Comparison of ENCODE assay signal across 9 cellular contexts in the genomic region with DNA sequence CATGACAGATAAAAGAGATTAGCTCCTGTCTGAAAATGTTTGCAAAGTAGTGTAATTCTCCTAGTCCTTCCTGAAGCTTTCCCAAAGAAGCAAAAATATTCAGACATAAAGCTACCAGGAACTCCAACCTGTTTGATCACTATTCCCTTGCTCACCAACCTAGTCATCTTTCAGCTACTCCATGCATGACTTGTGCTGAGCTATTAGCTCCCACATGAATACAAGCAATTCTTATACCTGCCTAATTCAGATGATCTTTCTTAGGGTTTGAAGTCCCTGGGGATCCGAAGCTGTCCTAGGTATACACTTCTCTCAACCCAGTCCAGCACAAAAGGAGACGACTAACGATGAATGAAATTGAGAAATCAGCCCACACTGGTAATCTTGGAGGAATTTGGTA. TPM values are rescaled to one million over a fixed set of nuclear protein-coding genes. Genes with fewer than 3 reads are reported as not detected.
A peak's percentile ranks its signal among the peaks of the same experiment; 100 is the strongest.
DNase-seq lines count a peak whose midpoint lies in the region; ATAC-seq and TF ChIP-seq lines count a peak whose summit lies in the region.
"Had no signal": no experiment of that assay in that cellular context is flagged by ENCODE, and none has a peak within 500 bp of the region (broad histone marks: within the 10 kb centered on the region; RNA-seq: fewer than 3 reads in every experiment).

No MANE protein-coding gene starts in this region.

- CTCF ChIA-PET in HCT116 (lab: Charles Lee), result interaction anchor here (1.5 to 2.6 kb wide), 4 partner anchors 26 to 122 kb away, joined by 3 to 20 read pairs (median 6); no protein-coding TSS in a partner anchor

- peak overlapping the region; percentile 97 for H3K27ac Mint-ChIP-seq in activated naive CD8-positive, alpha-beta T cell
- H3K27ac Mint-ChIP-seq in stimulated activated naive B cell treated with anti-CD40 and anti-IgM and Interleukin-4, amounts not matched to agents 10 μg/mL and 1 μg/mL and 100 μg/mL, for 72 hours, result peak overlapping the region; percentile 99

- no peaks in the 10 kb centered on the region for H3K36me3 Mint-ChIP-seq in activated naive CD8-positive, alpha-beta T cell
- peaks cover 5% of the 10 kb centered on the region in 2 donors for H3K36me3 Mint-ChIP-seq in stimulated activated naive B cell treated with anti-CD40 and anti-IgM and Interleukin-4, amounts not matched to agents 10 μg/mL and 1 μg/mL and 100 μg/mL, for 72 hours

- 0 out of 2 replicates have a peak, but pooled peaks have one; percentile 2 for ATAC-seq in HCT116
- ATAC-seq in stimulated activated naive B cell treated with anti-CD40 and anti-IgM and Interleukin-4, amounts not matched to agents 10 μg/mL and 1 μg/mL and 100 μg/mL, for 72 hours (replicated peaks), result no peak

- peak overlapping the region; percentile 81 to 94 for H3K4me3 ChIP-seq in HCT116 (replicated peaks in 1 of 2; ENCODE audit: low read depth in 1 of 2, low read length in 2 of 2)

- no peaks in the 10 kb centered on the region for H3K9me3 Mint-ChIP-seq in activated naive CD8-positive, alpha-beta T cell (ENCODE audit: low read depth)
- H3K9me3 Mint-ChIP-seq in stimulated activated naive B cell treated with anti-CD40 and anti-IgM and Interleukin-4, amounts not matched to agents 10 μg/mL and 1 μg/mL and 100 μg/mL, for 72 hours, result no peaks in the 10 kb centered on the region

- no peak for TF ChIP-seq RAD21 in HCT116 (IDR thresholded peaks at IDR 0.05; ENCODE audit: low read depth)

- H3K79me2 ChIP-seq in HCT116 (ENCODE audit: insufficient read depth, low read length), result peaks cover 21% of the 10 kb centered on the region

- no peaks in the 10 kb centered on the region for H3K27me3 Mint-ChIP-seq in activated naive CD8-positive, alpha-beta T cell
- H3K27me3 Mint-ChIP-seq in stimulated activated naive B cell treated with anti-CD40 and anti-IgM and Interleukin-4, amounts not matched to agents 10 μg/mL and 1 μg/mL and 100 μg/mL, for 72 hours, result no peaks in the 10 kb centered on the region

- no peaks in the 10 kb centered on the region for H3K36me3 ChIP-seq in HCT116 (ENCODE audit: control insufficient read depth in 1 of 2, insufficient read depth in 2 of 2, low read length in 2 of 2)
- H3K36me3 ChIP-seq: neutrophil had no signal

- peak overlapping the region; percentile 37 for H2AFZ ChIP-seq in HCT116 (ENCODE audit: low read depth, low read length, poor library complexity, severe bottlenecking)

- peaks cover 20% of the 10 kb centered on the region for H3K4me1 Mint-ChIP-seq in activated naive CD8-positive, alpha-beta T cell (ENCODE audit: low read depth)
- H3K4me1 Mint-ChIP-seq in stimulated activated naive B cell treated with anti-CD40 and anti-IgM and Interleukin-4, amounts not matched to agents 10 μg/mL and 1 μg/mL and 100 μg/mL, for 72 hours, result peaks cover 9 to 20% of the 10 kb centered on the region in 2 donors

- no peaks in the 10 kb centered on the region for H4K20me1 ChIP-seq in HCT116 (ENCODE audit: insufficient read depth)

- no TSS peak for BruUV-seq in HCT116 (replicated peaks; lab: Mats Ljungman, UMichigan)

- RAD21 ChIA-PET in HCT116 (lab: Charles Lee; ENCODE audit: low non-redundant PET in 1 of 2, low total read pairs in 2 of 2, uncharacterized antibody in 2 of 2, unreplicated experiment in 2 of 2), result interaction anchor here in 1 of 2 experiments (1.2 kb wide), 1 partner anchor 109 kb away, joined by 3 read pairs; no protein-coding TSS in a partner anchor

- peaks cover 17 to 30% of the 10 kb centered on the region in 2 experiments for H3K4me1 ChIP-seq in HCT116 (ENCODE audit: control insufficient read depth in 1 of 2, insufficient read depth in 2 of 2, low read length in 2 of 2)

- no peak for TF ChIP-seq POLR2A in HCT116 (IDR thresholded peaks at IDR 0.05; ENCODE audit: borderline replicate concordance, extremely low read depth, insufficient read depth, insufficient read length)

- TF ChIP-seq CTCF in 22Rv1 (IDR thresholded peaks at IDR 0.05) (no peak), HCT116 (IDR thresholded peaks at IDR 0.05 in 2 of 3, conservative IDR thresholded peaks at IDR 0.05 in 1 of 3; ENCODE audit: borderline replicate concordance in 1 of 3, insufficient read depth in 1 of 3, low read depth in 2 of 3, low read length in 2 of 3) (no peak)

- H3K9ac ChIP-seq in HCT116 (ENCODE audit: low read length), result peak overlapping the region; percentile 96

- H3K9me2 ChIP-seq in HCT116 (ENCODE audit: insufficient read depth), result no peaks in the 10 kb centered on the region

- DNase-seq in HCT116 (ENCODE audit: low read depth, low spot score) (no peak), inferior parietal cortex (ENCODE audit: extremely low spot score) (peak; percentile 20), Ammon's horn (ENCODE audit: low spot score) (no peak), hippocampal formation (lab: John Stamatoyannopoulos, UW) (no peak), AG08396 (ENCODE audit: low spot score) (no peak)
- no peak for DNase-seq in stimulated activated naive B cell treated with anti-CD40 and anti-IgM and Interleukin-4, amounts not matched to agents 10 μg/mL and 1 μg/mL and 100 μg/mL, for 72 hours

- H3K4me2 ChIP-seq in HCT116 (ENCODE audit: low read length), result peak overlapping the region; percentile 94

- no peaks in the 10 kb centered on the region for H3K27me3 ChIP-seq in HCT116 (ENCODE audit: insufficient read depth, low read length)
- H3K27me3 ChIP-seq: neutrophil had no signal

- POLR2A ChIA-PET in HCT116 (lab: Charles Lee), result interaction anchor here (0.8 to 2.5 kb wide), 3 partner anchors 9 to 45 kb away, joined by 4 to 12 read pairs (median 5); no protein-coding TSS in a partner anchor

- H3K9me3 ChIP-seq in HCT116 (ENCODE audit: control insufficient read depth in 1 of 2, insufficient read depth in 1 of 2, low read depth in 1 of 2, low read length in 2 of 2), result 0 out of 4 replicates have a peak, but pooled peaks cover 0 to 2% of the 10 kb centered on the region in 2 experiments
- H3K9me3 ChIP-seq: neutrophil had no signal

- H3K27ac ChIP-seq in 22Rv1 (peak overlapping the region; percentile 90), HCT116 (ENCODE audit: low read depth, low read length) (peak overlapping the region; percentile 97)

- intact Hi-C loops in HCT116 (cut with micrococcal nuclease), result loop anchor here (5.0 kb wide), 1 partner anchor 89 kb away; a partner anchor contains a TSS

- H3K4me3 Mint-ChIP-seq in activated naive CD8-positive, alpha-beta T cell, result peak overlapping the region; percentile 97
- H3K4me3 Mint-ChIP-seq in stimulated activated naive B cell treated with anti-CD40 and anti-IgM and Interleukin-4, amounts not matched to agents 10 μg/mL and 1 μg/mL and 100 μg/mL, for 72 hours, result peak overlapping the region; percentile 94 to 99

TF ChIP-seq in HCT116, 20 proteins besides CTCF, POLR2A, EP300 and RAD21:
- TF ChIP-seq EZH2 (IDR thresholded peaks at IDR 0.05) (no peak), CEBPB (IDR thresholded peaks at IDR 0.05; ENCODE audit: low read depth) (0 out of 2 replicates have a peak, but pooled peaks have one; percentile 15)

RNA-seq across cellular contexts. Expression of a gene that starts 0.7 kb away (rescaled TPM):
- 22.1 TPM for total RNA-seq in HCT116 (2021; ENCODE audit: unreplicated experiment)
- polyA plus RNA-seq in HCT116 (2012), result 4.5 and 6.4 TPM in 2 replicates

RNA-seq across cellular contexts. Expression of a gene that starts 35.7 kb away (rescaled TPM):
- total RNA-seq in HCT116 (2021; ENCODE audit: unreplicated experiment), result 37.6 TPM
- polyA plus RNA-seq in HCT116 (2012), result 19.0 and 24.7 TPM in 2 replicates
